32 cellular contexts compared by ENCODE assay signal in the genomic region with DNA sequence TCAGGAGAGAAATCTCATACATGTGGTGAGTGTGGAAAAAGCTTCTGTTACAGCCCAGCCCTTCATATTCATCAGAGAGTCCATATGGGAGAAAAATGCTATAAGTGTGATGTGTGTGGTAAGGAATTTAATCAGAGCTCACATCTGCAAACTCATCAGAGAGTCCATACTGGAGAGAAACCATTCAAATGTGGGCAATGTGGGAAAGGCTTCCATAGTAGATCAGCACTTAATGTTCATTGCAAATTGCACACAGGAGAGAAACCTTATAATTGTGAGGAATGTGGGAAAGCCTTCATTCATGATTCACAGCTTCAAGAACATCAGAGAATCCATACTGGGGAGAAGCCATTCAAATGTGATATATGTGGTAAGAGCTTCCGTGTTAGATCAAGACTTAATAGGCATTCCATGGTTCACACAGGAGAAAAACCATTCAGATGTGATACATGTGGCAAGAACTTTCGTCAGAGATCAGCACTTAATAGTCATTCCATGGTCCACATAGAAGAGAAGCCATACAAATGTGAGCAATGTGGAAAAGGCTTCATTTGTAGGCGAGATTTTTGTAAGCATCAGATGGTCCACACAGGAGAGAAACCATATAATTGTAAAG. TPM values are rescaled to one million over a fixed set of nuclear protein-coding genes. Genes with fewer than 3 reads are reported as not detected.
A peak's percentile ranks its signal among the peaks of the same experiment; 100 is the strongest.
DNase-seq lines count a peak whose midpoint lies in the region; ATAC-seq and TF ChIP-seq lines count a peak whose summit lies in the region.
"Had no signal": no experiment of that assay in that cellular context is flagged by ENCODE, and none has a peak within 500 bp of the region (broad histone marks: within the 10 kb centered on the region; RNA-seq: fewer than 3 reads in every experiment).

No MANE protein-coding gene starts in this region.

- in situ Hi-C loops in GM23248 (cut with MboI) = no loop called here
- in situ Hi-C loops in astrocyte of the spinal cord (cut with HindIII; ENCODE audit: low sequenced_read_pairs) = no loop called here

- H3F3A ChIP-seq in GM23248 (ENCODE audit: insufficient read depth) = no peaks in the 10 kb centered on the region

- peaks cover 9% of the 10 kb centered on the region; the same call in 1 of the 2 replicates for H3K79me2 ChIP-seq in GM23248 (ENCODE audit: insufficient read depth)

- peaks cover 7% of the 10 kb centered on the region for H3K9me3 ChIP-seq in GM23248 (ENCODE audit: low read depth)
- peaks cover 27 to 77% (median 54%) of the 10 kb centered on the region in 3 donors for H3K9me3 ChIP-seq in skeletal muscle tissue (ENCODE audit: control insufficient read depth in 3 of 3, low read length in 3 of 3)

- H3K36me3 Mint-ChIP-seq in activated T-cell treated with anti-CD3 and anti-CD28 coated beads, Interleukin-2, amount 50 U/mL, for 24 hours (ENCODE audit: low read depth) = peaks cover 73% of the 10 kb centered on the region

- no peak overlapping the region for H3K27ac Mint-ChIP-seq in activated T-cell treated with anti-CD3 and anti-CD28 coated beads, Interleukin-2, amount 50 U/mL, for 24 hours
- H3K27ac Mint-ChIP-seq: nephron had no signal

- no peaks in the 10 kb centered on the region for H3K27me3 Mint-ChIP-seq in activated T-cell treated with anti-CD3 and anti-CD28 coated beads, Interleukin-2, amount 50 U/mL, for 24 hours
- H3K27me3 Mint-ChIP-seq: stimulated activated naive CD8-positive, alpha-beta T cell treated with anti-CD3 and anti-CD28 coated beads, Interleukin-15, amount 100 ng/mL, for 72 hours had no signal

- peaks cover 72% of the 10 kb centered on the region for H3K9me3 Mint-ChIP-seq in activated T-cell treated with anti-CD3 and anti-CD28 coated beads, Interleukin-2, amount 50 U/mL, for 24 hours

- no peak overlapping the region for H2AFZ ChIP-seq in GM23248

- 91 to 93% methylated on average over 3 of the region's 3 CpGs for WGBS in GM23248 (ENCODE audit: low coverage in 1 of 2, low lambda C conversion rate in 2 of 2, missing lambda C conversion rate in 2 of 2), 2 experiments

- H3K4me3 Mint-ChIP-seq in activated T-cell treated with anti-CD3 and anti-CD28 coated beads, Interleukin-2, amount 50 U/mL, for 24 hours = no peak overlapping the region
- H3K4me3 Mint-ChIP-seq: nephron; stimulated activated naive CD8-positive, alpha-beta T cell treated with anti-CD3 and anti-CD28 coated beads, Interleukin-15, amount 100 ng/mL, for 72 hours had no signal

- H3K4me1 ChIP-seq in GM23248 (ENCODE audit: insufficient read depth) (no peaks in the 10 kb centered on the region), skeletal muscle tissue (ENCODE audit: control insufficient read depth in 3 of 3, insufficient read depth in 3 of 3, low read length in 3 of 3) (no peaks in the 10 kb centered on the region)
- H3K4me1 ChIP-seq: adrenal gland, breast epithelium, esophagus muscularis mucosa, Peyer's patch, tibial nerve had no signal

- DNase-seq in GM23248 (peak; percentile 4), astrocyte of the spinal cord (ENCODE audit: low read depth, low spot score) (peak; percentile 11), fibroblast of peridontal ligament (ENCODE audit: extremely low read depth) (peak; percentile 8), NCI-H1105 treated with DMSO at 0.1 percent for 48 hours (lab: John Stamatoyannopoulos, UW) (no peak)
- no peak for DNase-seq in activated T-cell treated with anti-CD3 and anti-CD28 coated beads, Interleukin-2, amount 50 U/mL, for 24 hours
- DNase-seq: ACHN; activated CD4-positive, alpha-beta T cell treated with anti-CD3 and anti-CD28 coated beads for 48 hours; activated CD8-positive, alpha-beta memory T cell treated with anti-CD3 and anti-CD28 coated beads for 24 hours; activated naive CD4-positive, alpha-beta T cell; activated T-cell treated with anti-CD3 and anti-CD28 coated beads, Interleukin-2, amount 50 U/mL, for 1 hour; adrenal gland; COR-L47; DMS79 treated with DMSO at 0.1 percent for 48 hours; HCEC 1CT; left ventricle myocardium superior; NCI-H1092 treated with DMSO at 0.1 percent for 48 hours; NCI-H1930; NCI-H526 treated with DMSO at 0.1 percent for 48 hours; Peyer's patch; SIG-M5; small intestine; stimulated activated CD8-positive, alpha-beta memory T cell treated with anti-CD3 and anti-CD28 coated beads, Interleukin-4, amount 100 ng/mL, for 48 hours; stimulated activated naive CD8-positive, alpha-beta T cell treated with anti-CD3 and anti-CD28 coated beads, Interleukin-15, amount 100 ng/mL, for 72 hours; SW 1271; T-helper 9 cell; WERI-Rb-1 had no signal

- H3K36me3 ChIP-seq in GM23248 (ENCODE audit: low read depth) (peaks cover 71% of the 10 kb centered on the region), skeletal muscle tissue (ENCODE audit: control insufficient read depth in 3 of 3, insufficient read depth in 3 of 3, low read length in 3 of 3) (peaks cover 54 to 70% (median 68%) of the 10 kb centered on the region in 3 donors)

- no peaks in the 10 kb centered on the region for H3K27me3 ChIP-seq in GM23248 (replicated peaks; ENCODE audit: insufficient read depth)
- H3K27me3 ChIP-seq in skeletal muscle tissue (ENCODE audit: control insufficient read depth in 3 of 3, insufficient read depth in 3 of 3, low read length in 3 of 3) = no peaks in the 10 kb centered on the region
- H3K27me3 ChIP-seq: adrenal gland, breast epithelium, esophagus muscularis mucosa, Peyer's patch, tibial nerve had no signal

- no peak overlapping the region for H3K9ac ChIP-seq in GM23248
- H3K9ac ChIP-seq in skeletal muscle tissue (ENCODE audit: low read depth in 1 of 3, low read length in 3 of 3) = no peak overlapping the region

- no peak overlapping the region for H3K4me2 ChIP-seq in GM23248 (ENCODE audit: unreplicated experiment)

- ATAC-seq in HG02840 (IDR thresholded peaks at IDR 0.05; ENCODE audit: low FRiP score, unreplicated experiment) = no peak
- ATAC-seq: left ventricle myocardium superior; stimulated activated naive CD8-positive, alpha-beta T cell treated with anti-CD3 and anti-CD28 coated beads, Interleukin-15, amount 100 ng/mL, for 72 hours had no signal

- no peaks in the 10 kb centered on the region for H4K20me1 ChIP-seq in GM23248 (ENCODE audit: insufficient read depth)

- no peaks in the 10 kb centered on the region for H3K9me2 ChIP-seq in GM23248 (ENCODE audit: insufficient read depth)

- H3K4me3 ChIP-seq in GM23248 = no peak overlapping the region
- H3K4me3 ChIP-seq in astrocyte of the spinal cord (ENCODE audit: low read depth, low read length) = no peak overlapping the region
- H3K4me3 ChIP-seq in skeletal muscle tissue (ENCODE audit: low read length in 3 of 3) = peak overlapping the region in 2 of 3 donors; percentile 34 to 38
- H3K4me3 ChIP-seq: esophagus muscularis mucosa, Peyer's patch, tibial nerve had no signal

- H3K27ac ChIP-seq in GM23248 = no peak overlapping the region
- H3K27ac ChIP-seq in skeletal muscle tissue (ENCODE audit: low read depth, low read length) = no peak overlapping the region
- H3K27ac ChIP-seq: adrenal gland, breast epithelium, esophagus muscularis mucosa, Peyer's patch, tibial nerve, WERI-Rb-1 had no signal

- TF ChIP-seq CTCF in astrocyte of the spinal cord (IDR thresholded peaks at IDR 0.05; ENCODE audit: low read depth, low read length) = no peak

- H3K4me1 Mint-ChIP-seq in activated T-cell treated with anti-CD3 and anti-CD28 coated beads, Interleukin-2, amount 50 U/mL, for 24 hours (ENCODE audit: low read depth) = no peaks in the 10 kb centered on the region
- H3K4me1 Mint-ChIP-seq: nephron; stimulated activated naive CD8-positive, alpha-beta T cell treated with anti-CD3 and anti-CD28 coated beads, Interleukin-15, amount 100 ng/mL, for 72 hours had no signal

RNA-seq across cellular contexts. Expression of a gene that starts 15.2 kb away (rescaled TPM):
- total RNA-seq in GM23248 (2014; rRNA removed; shearing (Covaris generic)) = 3.8 and 7.8 TPM in 2 replicates
- polyA plus RNA-seq in GM23248 (2016; fragmentation: Nextera tagmentation; extraction: Ambion mirVana) = 1.6 and 1.9 TPM in 2 replicates
- 6.3 TPM for total RNA-seq in skeletal muscle tissue

RNA-seq across cellular contexts. Expression of a gene that starts 17.8 kb away (rescaled TPM):
- 6.8 and 13.7 TPM in 2 replicates for total RNA-seq in GM23248 (2014; rRNA removed; shearing (Covaris generic))
- polyA plus RNA-seq in GM23248 (2016; fragmentation: Nextera tagmentation; extraction: Ambion mirVana) = 4.0 and 5.2 TPM in 2 replicates
- total RNA-seq in skeletal muscle tissue = 13.0 TPM

RNA-seq across cellular contexts. Expression of a gene that starts 31.1 kb away (rescaled TPM):
- 8.9 and 13.0 TPM in 2 replicates for total RNA-seq in GM23248 (2014; rRNA removed; shearing (Covaris generic))
- 7.7 and 8.5 TPM in 2 replicates for polyA plus RNA-seq in GM23248 (2016; fragmentation: Nextera tagmentation; extraction: Ambion mirVana)
- 13.0 TPM for total RNA-seq in skeletal muscle tissue

RNA-seq across cellular contexts. Expression of a gene that starts 36.6 kb away (rescaled TPM):
- 1.9 and 3.9 TPM in 2 replicates for total RNA-seq in GM23248 (2014; rRNA removed; shearing (Covaris generic))
- 2.2 and 2.7 TPM in 2 replicates for polyA plus RNA-seq in GM23248 (2016; fragmentation: Nextera tagmentation; extraction: Ambion mirVana)
- 4.2 TPM for total RNA-seq in skeletal muscle tissue

RNA-seq across cellular contexts. Expression of a gene that starts 59.0 kb away (rescaled TPM):
- total RNA-seq in GM23248 (2014; rRNA removed; shearing (Covaris generic)) = 2.5 and 6.6 TPM in 2 replicates
- 3.1 and 3.2 TPM in 2 replicates for polyA plus RNA-seq in GM23248 (2016; fragmentation: Nextera tagmentation; extraction: Ambion mirVana)
- total RNA-seq in skeletal muscle tissue = 5.7 TPM

Comparison
In these comparisons a context has a peak if more than half of its experiments do, and no peak if none do; other contexts are left out.
1. DNase-seq: peak in GM23248 (single experiment), astrocyte of the spinal cord (single experiment) and fibroblast of peridontal ligament (single experiment); none in activated T-cell treated with anti-CD3 and anti-CD28 coated beads, Interleukin-2, amount 50 U/mL, for 24 hours (single experiment) and NCI-H1105 treated with DMSO at 0.1 percent for 48 hours (single experiment).
2. H3K4me3 ChIP-seq: peak in skeletal muscle tissue (2 of 3); none in GM23248 (single experiment) and astrocyte of the spinal cord (single experiment).